2 cellular contexts compared by ENCODE assay signal in genomic region chr22:18890510-18891192, GRCh38. TPM values are rescaled to one million over a fixed set of nuclear protein-coding genes. Genes with fewer than 3 reads are reported as not detected.
"Had no signal": no experiment of that assay in that cellular context is flagged by ENCODE, and none has a peak within 500 bp of the region (broad histone marks: within the 10 kb centered on the region; RNA-seq: fewer than 3 reads in every experiment).

No MANE protein-coding gene starts in this region.

RNA-seq across cellular contexts. Expression of gene PRODH, which starts 45.4 kb away (rescaled TPM):
- total RNA-seq: activated CD8-positive, alpha-beta T cell treated with anti-CD3 and anti-CD28 coated beads for 36 hours; mononuclear cell had no signal
